In genomic region chr19:8252922-8253589, GRCh38 we compare ENCODE assay signal across 8 cellular contexts. TPM values are rescaled to one million over a fixed set of nuclear protein-coding genes. Genes with fewer than 3 reads are reported as not detected.
DNase-seq lines count a peak whose midpoint lies in the region; ATAC-seq and TF ChIP-seq lines count a peak whose summit lies in the region.

No MANE protein-coding gene starts in this region.

- WGBS in GM23248 (ENCODE audit: low coverage in 1 of 2, low lambda C conversion rate in 2 of 2, missing lambda C conversion rate in 2 of 2), 2 experiments, result 17 to 23% methylated on average over 13 of the region's 13 CpGs

- peak; percentile 64 for DNase-seq in AG10803 (ENCODE audit: low read depth)
- peak; percentile 81 for DNase-seq in GM23248
- DNase-seq in NCI-H510A treated with DMSO at 0.1 percent for 48 hours (lab: John Stamatoyannopoulos, UW), result peak; percentile 78
- DNase-seq in activated CD4-positive, alpha-beta T cell treated with anti-CD3 and anti-CD28 coated beads for 36 hours, result peak; percentile 91
- peak; percentile 72 to 83 for DNase-seq in central memory CD8-positive, alpha-beta T cell (ENCODE audit: low spot score in 2 of 2)
- DNase-seq in left kidney (ENCODE audit: low read depth, low spot score), result peak; percentile 93
- peak; percentile 86 for DNase-seq in stimulated activated CD4-positive, alpha-beta T cell treated with anti-CD3 and anti-CD28 coated beads, Interleukin-4, amount 100 ng/mL, for 24 hours

- no peaks in the 10 kb centered on the region for H3K9me3 Mint-ChIP-seq in activated CD4-positive, alpha-beta T cell treated with anti-CD3 and anti-CD28 coated beads for 36 hours (ENCODE audit: low read depth)
- no peaks in the 10 kb centered on the region for H3K9me3 Mint-ChIP-seq in central memory CD8-positive, alpha-beta T cell

- no peak overlapping the region for H3K27ac Mint-ChIP-seq in activated CD4-positive, alpha-beta T cell treated with anti-CD3 and anti-CD28 coated beads for 36 hours
- H3K27ac Mint-ChIP-seq in central memory CD8-positive, alpha-beta T cell (ENCODE audit: low read depth), result no peak overlapping the region

- intact Hi-C loops in activated CD4-positive, alpha-beta T cell treated with anti-CD3 and anti-CD28 coated beads for 36 hours (cut with DNase I, micrococcal nuclease), result loop anchor here (1.0 to 10.0 kb wide), 4 partner anchors 95 to 309 kb away; partner anchors contain the start of gene TIMM44 (in 1 of the 2)

- H3K4me3 Mint-ChIP-seq in activated CD4-positive, alpha-beta T cell treated with anti-CD3 and anti-CD28 coated beads for 36 hours, result no peak overlapping the region
- H3K4me3 Mint-ChIP-seq in central memory CD8-positive, alpha-beta T cell, result no peak overlapping the region

- POLR2A ChIA-PET in activated CD4-positive, alpha-beta T cell treated with anti-CD3 and anti-CD28 coated beads for 36 hours (lab: Charles Lee), result no interaction called here

- CTCF ChIA-PET in activated CD4-positive, alpha-beta T cell treated with anti-CD3 and anti-CD28 coated beads for 36 hours (lab: Charles Lee), result interaction anchor here (0.7 to 1.0 kb wide), 10 partner anchors 15 to 1711 kb away, joined by 3 to 9 read pairs (median 3); no protein-coding TSS in a partner anchor

- peaks cover 8% of the 10 kb centered on the region for H3K36me3 Mint-ChIP-seq in activated CD4-positive, alpha-beta T cell treated with anti-CD3 and anti-CD28 coated beads for 36 hours (ENCODE audit: low read depth)
- peaks cover 12% of the 10 kb centered on the region for H3K36me3 Mint-ChIP-seq in central memory CD8-positive, alpha-beta T cell (ENCODE audit: insufficient read depth)

- H3K9me2 ChIP-seq in GM23248 (ENCODE audit: insufficient read depth), result no peaks in the 10 kb centered on the region

- H3K9ac ChIP-seq in GM23248, result no peak overlapping the region

- peak; percentile 96 for ATAC-seq in activated CD4-positive, alpha-beta T cell treated with anti-CD3 and anti-CD28 coated beads for 36 hours
- peak; percentile 70 for ATAC-seq in central memory CD8-positive, alpha-beta T cell (replicated peaks; ENCODE audit: extremely low read depth, poor library complexity, severe bottlenecking)
- no peak for ATAC-seq in GM18870 (IDR thresholded peaks at IDR 0.05; ENCODE audit: unreplicated experiment)

- no peaks in the 10 kb centered on the region for H3K9me3 ChIP-seq in GM23248 (ENCODE audit: low read depth)

- H3K4me2 ChIP-seq in GM23248 (ENCODE audit: unreplicated experiment), result no peak overlapping the region

- H3K4me3 ChIP-seq in AG10803 (ENCODE audit: low read length) (no peak overlapping the region), GM23248 (no peak overlapping the region)

- no peaks in the 10 kb centered on the region for H4K20me1 ChIP-seq in GM23248 (ENCODE audit: insufficient read depth)

- no peaks in the 10 kb centered on the region for H3K4me1 Mint-ChIP-seq in activated CD4-positive, alpha-beta T cell treated with anti-CD3 and anti-CD28 coated beads for 36 hours
- H3K4me1 Mint-ChIP-seq in central memory CD8-positive, alpha-beta T cell, result peaks cover 15% of the 10 kb centered on the region

- H3K79me2 ChIP-seq in GM23248 (ENCODE audit: insufficient read depth), result no peaks in the 10 kb centered on the region

- no peaks in the 10 kb centered on the region for H3F3A ChIP-seq in GM23248 (ENCODE audit: insufficient read depth)

- in situ Hi-C loops in GM23248 (cut with MboI), result no loop called here

- H3K27me3 Mint-ChIP-seq in activated CD4-positive, alpha-beta T cell treated with anti-CD3 and anti-CD28 coated beads for 36 hours, result no peaks in the 10 kb centered on the region
- H3K27me3 Mint-ChIP-seq in central memory CD8-positive, alpha-beta T cell, result no peaks in the 10 kb centered on the region

- H3K4me1 ChIP-seq in GM23248 (ENCODE audit: insufficient read depth), result 0 out of 2 replicates have a peak, but pooled peaks cover 6% of the 10 kb centered on the region

- no peak overlapping the region for H2AFZ ChIP-seq in GM23248

- no peaks in the 10 kb centered on the region for H3K36me3 ChIP-seq in GM23248 (ENCODE audit: low read depth)

- H3K27ac ChIP-seq in GM23248, result no peak overlapping the region

- peak; percentile 91 for TF ChIP-seq CTCF in AG10803 (conservative IDR thresholded peaks at IDR 0.05; ENCODE audit: low read length)

- no peaks in the 10 kb centered on the region for H3K27me3 ChIP-seq in GM23248 (replicated peaks; ENCODE audit: insufficient read depth)

RNA-seq across cellular contexts. Expression of gene CERS4, which starts 43.9 kb away (rescaled TPM):
- total RNA-seq in GM23248 (2014; rRNA removed; shearing (Covaris generic)), result not detected in 2 replicates
- polyA plus RNA-seq in GM23248 (2016; fragmentation: Nextera tagmentation; extraction: Ambion mirVana), result not detected in 2 replicates
- 10 to 100 TPM; 21.2 to 21.8 TPM for total RNA-seq in activated CD4-positive, alpha-beta T cell treated with anti-CD3 and anti-CD28 coated beads for 36 hours

RNA-seq across cellular contexts. Expression of gene CD320, which starts 55.1 kb away (rescaled TPM):
- 55.8 and 65.8 TPM in 2 replicates for total RNA-seq in GM23248 (2014; rRNA removed; shearing (Covaris generic))
- polyA plus RNA-seq in GM23248 (2016; fragmentation: Nextera tagmentation; extraction: Ambion mirVana), result 72.2 and 79.4 TPM in 2 replicates
- total RNA-seq in activated CD4-positive, alpha-beta T cell treated with anti-CD3 and anti-CD28 coated beads for 36 hours, result 10 to 100 TPM; 39.9 to 41.4 TPM

Comparison
In these comparisons a context has a peak if more than half of its experiments do, and no peak if none do; other contexts are left out.
1. RNA of gene CERS4, which starts 43.9 kb away (total RNA-seq): 21.2 to 21.8 TPM in activated CD4-positive, alpha-beta T cell treated with anti-CD3 and anti-CD28 coated beads for 36 hours; not detected in GM23248; every median in the first group is over 10 times any median in the second.
2. Peak in every context shown above with its lines, with median percentiles within 50 percentile points of each other: DNase-seq.